16 cellular contexts compared by ENCODE assay signal in genomic region chr19:40735003-40735771, GRCh38. TPM values are rescaled to one million over a fixed set of nuclear protein-coding genes. Genes with fewer than 3 reads are reported as not detected.
"Had no signal": no experiment of that assay in that cellular context is flagged by ENCODE, and none has a peak within 500 bp of the region (broad histone marks: within the 10 kb centered on the region; RNA-seq: fewer than 3 reads in every experiment).

No MANE protein-coding gene starts in this region.

- H3K9me3 ChIP-seq: psoas muscle, sigmoid colon, suprapubic skin had no signal

- H3K27ac ChIP-seq: psoas muscle, sigmoid colon had no signal

- ATAC-seq: activated T-cell treated with anti-CD3 and anti-CD28 coated beads, Interleukin-2, amount 50 U/mL, for 72 hours; psoas muscle had no signal

- H3K27me3 ChIP-seq: sigmoid colon, suprapubic skin had no signal

- DNase-seq: activated CD4-positive, alpha-beta T cell treated with anti-CD3 and anti-CD28 coated beads for 1 hour; activated CD4-positive, alpha-beta T cell treated with anti-CD3 and anti-CD28 coated beads, Interleukin-2, amount 50 U/mL, for 48 hours; activated gamma-delta T cell treated with Interleukin-2 at 50 U/mL for 16 hours; activated T-cell treated with anti-CD3 and anti-CD28 coated beads, Interleukin-2, amount 50 U/mL, for 72 hours; hippocampal formation; kidney glomerular epithelial cell; occipital lobe; psoas muscle; sigmoid colon; stimulated activated CD4-positive, alpha-beta T cell treated with anti-CD3 and anti-CD28 coated beads, Interleukin-12 subunit alpha, Interleukin-12 subunit beta, amount 100 ng/mL, for 4 hours; stimulated activated naive CD4-positive, alpha-beta T cell treated with Interleukin-2 at 50 U/mL for 16 hours; T1000 had no signal

- H3K4me3 ChIP-seq: psoas muscle, sigmoid colon, suprapubic skin had no signal

- FAIRE-seq: astrocyte, endothelial cell of umbilical vein had no signal

- H3K4me1 ChIP-seq: psoas muscle had no signal

RNA-seq across cellular contexts. Expression of gene MIA, which starts 40.1 kb away (rescaled TPM):
- total RNA-seq: endothelial cell of umbilical vein, lung microvascular endothelial cell, occipital lobe had no signal
